In the genomic region with DNA sequence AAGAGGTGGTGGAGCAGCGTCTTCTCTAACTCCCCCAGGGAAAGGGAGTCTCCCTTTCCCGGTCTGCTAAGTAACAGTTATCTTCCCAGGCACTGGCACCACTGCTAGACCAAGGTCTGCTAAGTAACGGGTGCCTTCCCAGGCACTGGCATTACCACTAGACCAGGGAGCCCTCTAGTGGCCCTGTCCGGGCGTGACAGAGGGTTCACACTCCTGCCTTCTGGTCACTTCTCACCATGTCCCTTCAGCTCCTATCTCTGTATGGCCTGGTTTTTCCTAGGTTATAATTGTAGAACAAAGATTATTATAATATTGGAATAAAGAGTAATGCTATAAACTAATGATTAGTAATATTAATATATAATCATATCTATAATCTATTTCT, we compare ENCODE assay signal across 8 cellular contexts.
DNase-seq lines count a peak whose midpoint lies in the region; ATAC-seq lines count a peak whose summit lies in the region.

No MANE protein-coding gene starts in this region.

- ATAC-seq in GM21526 (IDR thresholded peaks at IDR 0.05; ENCODE audit: low FRiP score, unreplicated experiment): peak; percentile 11

- peak; percentile 21 for DNase-seq in DMS153 treated with DMSO at 0.1 percent for 48 hours (lab: John Stamatoyannopoulos, UW; ENCODE audit: unreplicated experiment)
- peak in 68 of 76 experiments; percentile 23 to 79 (median 60) for DNase-seq in HUDEP-2 (lab: John Stamatoyannopoulos, UW; ENCODE audit: unreplicated experiment in 76 of 76)
- DNase-seq in OCI-M1 (lab: John Stamatoyannopoulos, UW): peak; percentile 95
- DNase-seq in activated CD8-positive, alpha-beta memory T cell treated with anti-CD3 and anti-CD28 coated beads for 1 hour (ENCODE audit: extremely low read depth in 1 of 2, low read depth in 1 of 2): peak; percentile 31 to 54
- peak; percentile 63 for DNase-seq in effector CD8-positive, alpha-beta T cell (lab: John Stamatoyannopoulos, UW)
- peak; percentile 84 for DNase-seq in midbrain (lab: John Stamatoyannopoulos, UW)
- peak; percentile 36 to 53 for DNase-seq in stimulated activated CD8-positive, alpha-beta memory T cell treated with anti-CD3 and anti-CD28 coated beads, Interleukin-7, amount 100 ng/mL, for 1 hour (ENCODE audit: low read depth in 2 of 2)

Comparison
In these comparisons a context has a peak if more than half of its experiments do, and no peak if none do; other contexts are left out.
1. Peak in every context shown above with its lines: DNase-seq and ATAC-seq.
2. DNase-seq: peak in every context shown above with its lines; median percentile 95 in OCI-M1; 84 in midbrain; 63 in effector CD8-positive, alpha-beta T cell; 60 in HUDEP-2; 44 in stimulated activated CD8-positive, alpha-beta memory T cell treated with anti-CD3 and anti-CD28 coated beads, Interleukin-7, amount 100 ng/mL, for 1 hour; 42 in activated CD8-positive, alpha-beta memory T cell treated with anti-CD3 and anti-CD28 coated beads for 1 hour; 21 in DMS153 treated with DMSO at 0.1 percent for 48 hours.